Comparison of ENCODE assay signal across 29 cellular contexts in genomic region chr12:254912-255311, GRCh38. TPM values are rescaled to one million over a fixed set of nuclear protein-coding genes. Genes with fewer than 3 reads are reported as not detected.
DNase-seq lines count a peak whose midpoint lies in the region; ATAC-seq, FAIRE-seq and TF ChIP-seq lines count a peak whose summit lies in the region.
"Had no signal": no experiment of that assay in that cellular context is flagged by ENCODE, and none has a peak within 500 bp of the region (broad histone marks: within the 10 kb centered on the region; RNA-seq: fewer than 3 reads in every experiment).

No MANE protein-coding gene starts in this region.

- no peaks in the 10 kb centered on the region for H3K9me3 ChIP-seq in lung (ENCODE audit: control insufficient read depth in 2 of 2, insufficient read depth in 1 of 2, low read length in 1 of 2)
- H3K9me3 ChIP-seq: BE2C, BLaER1 had no signal

- no peak overlapping the region for H3K27ac ChIP-seq in lung (ENCODE audit: low read depth in 1 of 2, low read length in 1 of 2)
- H3K27ac ChIP-seq: BLaER1 had no signal

- H3K27ac Mint-ChIP-seq in nephron (peak overlapping the region; percentile 39 to 84 (median 56)), osteocyte (ENCODE audit: unreplicated experiment) (no peak overlapping the region)
- H3K27ac Mint-ChIP-seq: CD14-positive monocyte; CD4-positive, alpha-beta memory T cell; CD4-positive, CD25-positive, alpha-beta regulatory T cell; CD8-positive, alpha-beta memory T cell had no signal

- no peak for ATAC-seq in lung (ENCODE audit: insufficient read depth, low FRiP score)

- H3K36me3 Mint-ChIP-seq in nephron (ENCODE audit: low read depth) (peaks cover 6% of the 10 kb centered on the region), osteocyte (ENCODE audit: unreplicated experiment) (no peaks in the 10 kb centered on the region)
- H3K36me3 Mint-ChIP-seq: CD14-positive monocyte; CD4-positive, alpha-beta memory T cell had no signal

- TF ChIP-seq POLR2A in GM12891 (IDR thresholded peaks at IDR 0.05; ENCODE audit: low read depth, low read length) = no peak

- H3K4me3 ChIP-seq in lung = no peak overlapping the region
- H3K4me3 ChIP-seq: BLaER1 had no signal

- H3K9me3 Mint-ChIP-seq in nephron = peaks cover 1% of the 10 kb centered on the region
- no peaks in the 10 kb centered on the region for H3K9me3 Mint-ChIP-seq in osteocyte (ENCODE audit: unreplicated experiment)

- no peaks in the 10 kb centered on the region for H3K27me3 ChIP-seq in lung (ENCODE audit: control insufficient read depth, insufficient read depth)
- H3K27me3 ChIP-seq: BE2C, BLaER1 had no signal

- 86 to 90% methylated on average over 9 of the region's 9 CpGs for WGBS in lung, 2 donors

- H3K4me1 Mint-ChIP-seq in nephron = peaks cover 59% of the 10 kb centered on the region
- H3K4me1 Mint-ChIP-seq in osteocyte (ENCODE audit: unreplicated experiment) = no peaks in the 10 kb centered on the region
- H3K4me1 Mint-ChIP-seq: CD14-positive monocyte; CD4-positive, alpha-beta memory T cell; CD4-positive, CD25-positive, alpha-beta regulatory T cell; CD8-positive, alpha-beta memory T cell had no signal

- no peaks in the 10 kb centered on the region for H3K36me3 ChIP-seq in lung (ENCODE audit: control insufficient read depth in 2 of 2, insufficient read depth in 2 of 2, low read length in 2 of 2)
- H3K36me3 ChIP-seq: BE2C, BLaER1 had no signal

- no peak overlapping the region for H3K4me3 Mint-ChIP-seq in nephron
- no peak overlapping the region for H3K4me3 Mint-ChIP-seq in osteocyte (ENCODE audit: unreplicated experiment)
- H3K4me3 Mint-ChIP-seq: CD14-positive monocyte; CD4-positive, alpha-beta memory T cell; CD4-positive, CD25-positive, alpha-beta regulatory T cell; CD8-positive, alpha-beta memory T cell had no signal

- H3K4me1 ChIP-seq in lung (ENCODE audit: control insufficient read depth in 2 of 2, insufficient read depth in 2 of 2, low read length in 2 of 2) = no peaks in the 10 kb centered on the region
- H3K4me1 ChIP-seq: BE2C had no signal

- TF ChIP-seq CTCF in lung (IDR thresholded peaks at IDR 0.05; ENCODE audit: control extremely low read depth, extremely low read depth) = no peak
- no peak for TF ChIP-seq CTCF in nephron (IDR thresholded peaks at IDR 0.05; ENCODE audit: unreplicated experiment in 3 of 3)
- TF ChIP-seq CTCF in osteocyte (IDR thresholded peaks at IDR 0.05) = no peak

- peak; percentile 32 for DNase-seq in ecto neural progenitor cell (ENCODE audit: low spot score)
- peak; percentile 13 for DNase-seq in lung (ENCODE audit: low spot score)
- peak; percentile 64 for DNase-seq in osteocyte (ENCODE audit: extremely low spot score, unreplicated experiment)
- DNase-seq in middle frontal gyrus (ENCODE audit: extremely low spot score, low spot score) = no peak
- no peak for DNase-seq in GM12891 (ENCODE audit: insufficient read length, low spot score)
- DNase-seq in DMS79 (lab: John Stamatoyannopoulos, UW) = no peak
- DNase-seq in mesenteric fat pad (ENCODE audit: low spot score) = no peak
- DNase-seq: 8988T; ACHN; BE2C; C1 segment of cervical spinal cord; CD4-positive, alpha-beta memory T cell; CD4-positive, CD25-positive, alpha-beta regulatory T cell; CD8-positive, alpha-beta memory T cell; COR-L47; DMS 273 treated with DMSO at 0.1 percent for 48 hours; DMS153; DMS53; DMS79 treated with DMSO at 0.1 percent for 48 hours; GF-D8 had no signal

- no peaks in the 10 kb centered on the region for H3K27me3 Mint-ChIP-seq in nephron (ENCODE audit: low read depth)
- H3K27me3 Mint-ChIP-seq in osteocyte (ENCODE audit: unreplicated experiment) = peaks cover 59% of the 10 kb centered on the region

- no peak for FAIRE-seq in GM12891 (lab: Jason Lieb, UNC)
- FAIRE-seq: A204.1, G401.6, GM12892, GM18507 had no signal

TF ChIP-seq in GM12891, 5 proteins besides CTCF, POLR2A, EP300 and RAD21:
- TF ChIP-seq POU2F2 (IDR thresholded peaks at IDR 0.05; ENCODE audit: low read depth, low read length) (no peak), PAX5 (IDR thresholded peaks at IDR 0.05; ENCODE audit: insufficient read depth, low read length, severe bottlenecking) (no peak), SPI1 (IDR thresholded peaks at IDR 0.05; ENCODE audit: low read depth, low read length) (no peak), TAF1 (IDR thresholded peaks at IDR 0.05; ENCODE audit: low read depth, low read length) (no peak), POLR2AphosphoS5 (IDR thresholded peaks at IDR 0.05; ENCODE audit: low read depth, low read length) (no peak)

RNA-seq across cellular contexts. Expression of gene SLC6A13, which starts 7.7 kb away (rescaled TPM):
- 1 to 10 TPM; 1.1 to 2.4 TPM for total RNA-seq in lung
- polyA plus RNA-seq in lung = 1 to 10 TPM in 1 of 2 donors, under 1 TPM in 1; 0.46 to 1.0 TPM
- 0.43 TPM in 1 of 2 replicates, not detected in the other for total RNA-seq in osteocyte
- 1.2 TPM for polyA plus RNA-seq in GM12891 (2012; ENCODE audit: low read depth, missing spikeins)
- total RNA-seq in mesenteric fat pad = not detected
- total RNA-seq: A673 had no signal
- polyA plus RNA-seq: AG04450; CD14-positive monocyte; CD4-positive, CD25-positive, alpha-beta regulatory T cell; CD8-positive, alpha-beta memory T cell had no signal

RNA-seq across cellular contexts. Expression of gene SLC6A12, which starts 41.0 kb away (rescaled TPM):
- total RNA-seq in lung = 1 to 10 TPM; 4.1 to 4.5 TPM
- 1 to 10 TPM; 1.7 to 2.1 TPM for polyA plus RNA-seq in lung
- total RNA-seq in osteocyte = not detected in 2 replicates
- polyA plus RNA-seq in GM12891 (2012; ENCODE audit: low read depth, missing spikeins) = 0.49 TPM
- total RNA-seq in mesenteric fat pad = 3.4 TPM
- total RNA-seq: A673; CD4-positive, CD25-positive, alpha-beta regulatory T cell had no signal
- polyA plus RNA-seq: CD4-positive, alpha-beta memory T cell; CD4-positive, CD25-positive, alpha-beta regulatory T cell; CD8-positive, alpha-beta memory T cell had no signal

Comparison
In these comparisons a context has a peak if more than half of its experiments do, and no peak if none do; other contexts are left out.
1. DNase-seq: peak in ecto neural progenitor cell (single experiment), lung (single experiment) and osteocyte (single experiment); none in middle frontal gyrus (single experiment), GM12891 (single experiment), DMS79 (single experiment) and mesenteric fat pad (single experiment).